10 cellular contexts compared by ENCODE assay signal in genomic region chr1:175129997-175130648, GRCh38.
DNase-seq lines count a peak whose midpoint lies in the region; ATAC-seq, FAIRE-seq and TF ChIP-seq lines count a peak whose summit lies in the region.
"Had no signal": no experiment of that assay in that cellular context is flagged by ENCODE, and none has a peak within 500 bp of the region (broad histone marks: within the 10 kb centered on the region; RNA-seq: fewer than 3 reads in every experiment).

No MANE protein-coding gene starts in this region.

- POLR2A ChIA-PET in A673 (lab: Charles Lee; ENCODE audit: low non-redundant PET) = no interaction called here

- H3K79me2 ChIP-seq in Karpas-422 (ENCODE audit: low read length) = no peaks in the 10 kb centered on the region

- peak; percentile 89 for DNase-seq in A673 (ENCODE audit: low spot score)
- peak; percentile 52 for DNase-seq in Karpas-422
- peak; percentile 24 for DNase-seq in astrocyte of the hippocampus (ENCODE audit: low read depth, low spot score)
- DNase-seq in left kidney (ENCODE audit: low read depth, low spot score) = peak; percentile 50
- DNase-seq in anterior cingulate cortex (lab: John Stamatoyannopoulos, UW) = no peak
- no peak for DNase-seq in activated CD4-positive, alpha-beta T cell treated with anti-CD3 and anti-CD28 coated beads for 4 hours
- no peak for DNase-seq in H54 (ENCODE audit: insufficient read length, low spot score)
- DNase-seq: C1 segment of cervical spinal cord had no signal

- H3K4me3 ChIP-seq in A673 (ENCODE audit: low read depth, low read length, poor library complexity, severe bottlenecking) (no peak overlapping the region), Karpas-422 (ENCODE audit: low read length) (no peak overlapping the region)
- H3K4me3 ChIP-seq: thoracic aorta had no signal

- CTCF ChIA-PET in A673 (lab: Charles Lee) = no interaction called here

- no peaks in the 10 kb centered on the region for H3K9me2 ChIP-seq in Karpas-422 (replicated peaks; ENCODE audit: insufficient read depth, low read length)

- TF ChIP-seq POLR2A in H54 (IDR thresholded peaks at IDR 0.05; ENCODE audit: low read depth, low read length) = no peak

- H3K36me3 ChIP-seq in A673 (ENCODE audit: insufficient read depth, low read length, poor library complexity, severe bottlenecking) (no peaks in the 10 kb centered on the region), Karpas-422 (ENCODE audit: insufficient read depth, low read length) (no peaks in the 10 kb centered on the region)
- H3K36me3 ChIP-seq: thoracic aorta had no signal

- H3K9ac ChIP-seq in Karpas-422 (ENCODE audit: low read length) = no peak overlapping the region

- peak; percentile 47; the same call in 1 of the 2 replicates for TF ChIP-seq CTCF in A673 (conservative IDR thresholded peaks at IDR 0.05; ENCODE audit: low read depth, low read length)

- no peak overlapping the region for H2AFZ ChIP-seq in Karpas-422 (ENCODE audit: low read length)

- H3K27ac ChIP-seq in A673 (ENCODE audit: low read depth, low read length, poor library complexity, severe bottlenecking) = peak overlapping the region; percentile 72
- no peak overlapping the region for H3K27ac ChIP-seq in Karpas-422 (ENCODE audit: low read length)
- H3K27ac ChIP-seq: thoracic aorta had no signal

- H3K4me2 ChIP-seq in Karpas-422 (ENCODE audit: low read depth, low read length, poor library complexity, severe bottlenecking) = no peak overlapping the region

- no TSS peak for BruUV-seq in A673 (replicated peaks; lab: Mats Ljungman, UMichigan)

- H3K4me1 ChIP-seq in A673 (ENCODE audit: insufficient read depth, low read length, poor library complexity, severe bottlenecking) = peaks cover 20% of the 10 kb centered on the region
- peaks cover 13% of the 10 kb centered on the region for H3K4me1 ChIP-seq in Karpas-422 (ENCODE audit: low read length)

- H3K27me3 ChIP-seq in A673 (replicated peaks; ENCODE audit: insufficient read depth, low read depth, low read length, poor library complexity) = peaks cover 3% of the 10 kb centered on the region
- H3K27me3 ChIP-seq in Karpas-422 (ENCODE audit: low read length) = no peaks in the 10 kb centered on the region

- intact Hi-C loops in A673 (cut with micrococcal nuclease; ENCODE audit: unreplicated experiment) = loop anchor here (10.0 kb wide), 1 partner anchor 355 kb away; no protein-coding TSS in a partner anchor

- ATAC-seq in GM18511 (IDR thresholded peaks at IDR 0.05; ENCODE audit: unreplicated experiment) = no peak

- no peak for FAIRE-seq in H54 (lab: Jason Lieb, UNC)

- H3K9me3 ChIP-seq in A673 (ENCODE audit: low read depth, low read length, poor library complexity, severe bottlenecking) (no peaks in the 10 kb centered on the region), Karpas-422 (ENCODE audit: low read length) (no peaks in the 10 kb centered on the region)
- H3K9me3 ChIP-seq: thoracic aorta had no signal

- H4K20me1 ChIP-seq in Karpas-422 (ENCODE audit: insufficient read depth, low read depth, low read length) = no peaks in the 10 kb centered on the region

Comparison
In these comparisons a context has a peak if more than half of its experiments do, and no peak if none do; other contexts are left out.
1. DNase-seq: peak in A673 (single experiment), Karpas-422 (single experiment), astrocyte of the hippocampus (single experiment) and left kidney (single experiment); none in anterior cingulate cortex (0 of 58), activated CD4-positive, alpha-beta T cell treated with anti-CD3 and anti-CD28 coated beads for 4 hours (0 of 2) and H54 (single experiment).